In genomic region chr19:16141043-16141442, GRCh38 we compare ENCODE assay signal across 13 cellular contexts. TPM values are rescaled to one million over a fixed set of nuclear protein-coding genes. Genes with fewer than 3 reads are reported as not detected.
A peak's percentile ranks its signal among the peaks of the same experiment; 100 is the strongest.
DNase-seq lines count a peak whose midpoint lies in the region; ATAC-seq and TF ChIP-seq lines count a peak whose summit lies in the region.
"Had no signal": no experiment of that assay in that cellular context is flagged by ENCODE, and none has a peak within 500 bp of the region (broad histone marks: within the 10 kb centered on the region; RNA-seq: fewer than 3 reads in every experiment).

No MANE protein-coding gene starts in this region.

- ATAC-seq in GM18520 (IDR thresholded peaks at IDR 0.05; ENCODE audit: unreplicated experiment) (peak; percentile 36), activated B cell treated with CpG ODN at 0.5 μM for 24 hours (ENCODE audit: low read depth) (peak; percentile 70)

- H4K20me1 ChIP-seq in BLaER1 treated with 17β-estradiol and CSF1 and Interleukin-3, amounts not matched to agents 10 nM and 100 nM, result no peaks in the 10 kb centered on the region
- no peaks in the 10 kb centered on the region for H4K20me1 ChIP-seq in PC-9 (ENCODE audit: insufficient read depth)

- peaks cover 0 to 23% (median 0%) of the 10 kb centered on the region in 11 experiments; a peak in 8 of 22 replicates for H3K9me3 ChIP-seq in BLaER1 treated with 17β-estradiol and CSF1 and Interleukin-3, amounts not matched to agents 10 nM and 100 nM (replicated peaks in 1 of 11)
- no peaks in the 10 kb centered on the region for H3K9me3 ChIP-seq in PC-9 (ENCODE audit: insufficient read depth, low read depth)
- H3K9me3 ChIP-seq: prostate gland had no signal

- intact Hi-C loops in activated B cell treated with CpG ODN at 0.5 μM for 24 hours (cut with micrococcal nuclease), result loop anchor here (1.0 to 5.0 kb wide), 6 partner anchors 20 to 446 kb away; no protein-coding TSS in a partner anchor
- intact Hi-C loops in PC-9 (cut with micrococcal nuclease; ENCODE audit: unreplicated experiment), result no loop called here

- H3K4me2 ChIP-seq in BLaER1 treated with 17β-estradiol and CSF1 and Interleukin-3, amounts not matched to agents 10 nM and 100 nM, result peak overlapping the region; percentile 69 to 94 (median 83)
- H3K4me2 ChIP-seq in PC-9, result no peak overlapping the region

- no peaks in the 10 kb centered on the region for H3K27me3 Mint-ChIP-seq in activated B cell treated with CpG ODN at 0.5 μM for 24 hours

- H3F3A ChIP-seq in PC-9 (ENCODE audit: insufficient read depth, low read depth), result peaks cover 31% of the 10 kb centered on the region; the same call in 1 of the 2 replicates

- no peaks in the 10 kb centered on the region for H3K27me3 ChIP-seq in BLaER1 treated with 17β-estradiol and CSF1 and Interleukin-3, amounts not matched to agents 10 nM and 100 nM
- no peaks in the 10 kb centered on the region for H3K27me3 ChIP-seq in PC-9 (ENCODE audit: insufficient read depth, low read depth)

- peaks cover 78% of the 10 kb centered on the region for H3K4me1 Mint-ChIP-seq in activated B cell treated with CpG ODN at 0.5 μM for 24 hours

- no peaks in the 10 kb centered on the region for H3K9me3 Mint-ChIP-seq in activated B cell treated with CpG ODN at 0.5 μM for 24 hours

- H3K27ac Mint-ChIP-seq in activated B cell treated with CpG ODN at 0.5 μM for 24 hours, result peak overlapping the region; percentile 90

- no TSS peak for BruUV-seq in PC-9 (replicated peaks; lab: Mats Ljungman, UMichigan)

- H3K4me1 ChIP-seq in BLaER1 treated with 17β-estradiol and CSF1 and Interleukin-3, amounts not matched to agents 10 nM and 100 nM, result peaks cover 61 to 100% (median 96%) of the 10 kb centered on the region in 10 experiments
- H3K4me1 ChIP-seq in PC-9 (replicated peaks; ENCODE audit: insufficient read depth), result peaks cover 30% of the 10 kb centered on the region
- H3K4me1 ChIP-seq: prostate gland had no signal

- H2AFZ ChIP-seq in PC-9, result no peak overlapping the region

- DNase-seq in KBM-7 (peak; percentile 73), activated B cell treated with CpG ODN at 0.5 μM for 24 hours (peak; percentile 58), NCI-H226 (no peak), NCI-H510A (lab: John Stamatoyannopoulos, UW) (no peak), COR-L47 (lab: John Stamatoyannopoulos, UW) (no peak), PC-9 (no peak)
- DNase-seq: activated CD4-positive, CD25-positive, alpha-beta regulatory T cell treated with anti-CD3 and anti-CD28 coated beads, Interleukin-2, amount 50 U/mL, for 72 hours; NCI-H345 had no signal

- H3K9me2 ChIP-seq in PC-9 (ENCODE audit: insufficient read depth), result no peaks in the 10 kb centered on the region

- peaks cover 14% of the 10 kb centered on the region for H3K36me3 Mint-ChIP-seq in activated B cell treated with CpG ODN at 0.5 μM for 24 hours (ENCODE audit: low read depth)

- H3K79me2 ChIP-seq in PC-9 (ENCODE audit: low read depth), result no peaks in the 10 kb centered on the region

- H3K9ac ChIP-seq in BLaER1 treated with 17β-estradiol and CSF1 and Interleukin-3, amounts not matched to agents 10 nM and 100 nM, result peak overlapping the region; percentile 31 to 79 (median 73); a peak in 19 of 22 replicates

- peaks cover 0 to 7% (median 0%) of the 10 kb centered on the region in 11 experiments; a peak in 3 of 22 replicates for H3K36me3 ChIP-seq in BLaER1 treated with 17β-estradiol and CSF1 and Interleukin-3, amounts not matched to agents 10 nM and 100 nM
- no peaks in the 10 kb centered on the region for H3K36me3 ChIP-seq in PC-9 (ENCODE audit: low read depth)
- H3K36me3 ChIP-seq: prostate gland had no signal

- peak overlapping the region; percentile 56 for H3K4me3 Mint-ChIP-seq in activated B cell treated with CpG ODN at 0.5 μM for 24 hours

- TF ChIP-seq CTCF in activated B cell treated with CpG ODN at 0.5 μM for 24 hours (IDR thresholded peaks at IDR 0.05) (no peak), PC-9 (conservative IDR thresholded peaks at IDR 0.05) (no peak)

- no peak overlapping the region for H3K4me3 ChIP-seq in BLaER1 treated with 17β-estradiol and CSF1 and Interleukin-3, amounts not matched to agents 10 nM and 100 nM
- H3K4me3 ChIP-seq in PC-9, result no peak overlapping the region
- H3K4me3 ChIP-seq: prostate gland had no signal

- in situ Hi-C loops in KBM-7 (cut with MboI; ENCODE audit: low pct_unique_long_range_greater_than_20kb, low sequenced_read_pairs), result no loop called here

- H3K27ac ChIP-seq in BLaER1 treated with 17β-estradiol and CSF1 and Interleukin-3, amounts not matched to agents 10 nM and 100 nM, result peak overlapping the region; percentile 80 to 95 (median 89); a peak in 21 of 22 replicates
- H3K27ac ChIP-seq in PC-9, result no peak overlapping the region
- H3K27ac ChIP-seq: prostate gland had no signal

- POLR2A ChIA-PET in activated B cell treated with CpG ODN at 0.5 μM for 24 hours (lab: Charles Lee) (interaction anchor here (0.5 to 15.4 kb wide), 18 partner anchors 9 to 447 kb away, joined by 3 to 338 read pairs (median 6); partner anchors contain the start of genes FAM32A, KLF2, RAB8A and TPM4), PC-9 (lab: Charles Lee; ENCODE audit: unreplicated experiment) (no interaction called here)

- CTCF ChIA-PET in activated B cell treated with CpG ODN at 0.5 μM for 24 hours (lab: Charles Lee) (interaction anchor here (0.7 to 2.0 kb wide), 5 partner anchors 23 to 78 kb away, joined by 3 to 14 read pairs (median 4); no protein-coding TSS in a partner anchor), PC-9 (lab: Charles Lee) (no interaction called here)

RNA-seq across cellular contexts. Expression of gene HSH2D, which starts 2.4 kb away (rescaled TPM):
- total RNA-seq in activated B cell treated with CpG ODN at 0.5 μM for 24 hours (172 and 191 TPM in 2 replicates), PC-9 (2021) (10.9 and 13.7 TPM in 2 replicates)
- total RNA-seq: astrocyte had no signal

RNA-seq across cellular contexts. Expression of gene RAB8A, which starts 29.4 kb away (rescaled TPM):
- total RNA-seq in activated B cell treated with CpG ODN at 0.5 μM for 24 hours, result 157 and 171 TPM in 2 replicates
- total RNA-seq in PC-9 (2021), result 87.9 and 104 TPM in 2 replicates

RNA-seq across cellular contexts. Expression of gene CIB3, which starts 32.3 kb away (rescaled TPM):
- total RNA-seq in activated B cell treated with CpG ODN at 0.5 μM for 24 hours (not detected in 2 replicates), PC-9 (2021) (not detected in 2 replicates)
- total RNA-seq: astrocyte, kidney epithelial cell, prostate gland had no signal

RNA-seq across cellular contexts. Expression of gene FAM32A, which starts 44.2 kb away (rescaled TPM):
- total RNA-seq in activated B cell treated with CpG ODN at 0.5 μM for 24 hours (52.2 and 53.5 TPM in 2 replicates), PC-9 (2021) (44.3 and 66.5 TPM in 2 replicates)

RNA-seq across cellular contexts. Expression of gene AP1M1, which starts 56.7 kb away (rescaled TPM):
- total RNA-seq in activated B cell treated with CpG ODN at 0.5 μM for 24 hours (82.6 and 87.5 TPM in 2 replicates), PC-9 (2021) (27.5 and 52.8 TPM in 2 replicates)

Comparison
In these comparisons a context has a peak if more than half of its experiments do, and no peak if none do; other contexts are left out.
1. DNase-seq: peak in KBM-7 (single experiment) and activated B cell treated with CpG ODN at 0.5 μM for 24 hours (single experiment); none in NCI-H226 (single experiment), NCI-H510A (single experiment), COR-L47 (single experiment) and PC-9 (0 of 2).
2. RNA of gene HSH2D, which starts 2.4 kb away (total RNA-seq): 172 to 191 TPM in activated B cell treated with CpG ODN at 0.5 μM for 24 hours; 10.9 to 13.7 TPM in PC-9; every median in the first group is over 10 times any median in the second.